12 cellular contexts compared by ENCODE assay signal in the genomic region with DNA sequence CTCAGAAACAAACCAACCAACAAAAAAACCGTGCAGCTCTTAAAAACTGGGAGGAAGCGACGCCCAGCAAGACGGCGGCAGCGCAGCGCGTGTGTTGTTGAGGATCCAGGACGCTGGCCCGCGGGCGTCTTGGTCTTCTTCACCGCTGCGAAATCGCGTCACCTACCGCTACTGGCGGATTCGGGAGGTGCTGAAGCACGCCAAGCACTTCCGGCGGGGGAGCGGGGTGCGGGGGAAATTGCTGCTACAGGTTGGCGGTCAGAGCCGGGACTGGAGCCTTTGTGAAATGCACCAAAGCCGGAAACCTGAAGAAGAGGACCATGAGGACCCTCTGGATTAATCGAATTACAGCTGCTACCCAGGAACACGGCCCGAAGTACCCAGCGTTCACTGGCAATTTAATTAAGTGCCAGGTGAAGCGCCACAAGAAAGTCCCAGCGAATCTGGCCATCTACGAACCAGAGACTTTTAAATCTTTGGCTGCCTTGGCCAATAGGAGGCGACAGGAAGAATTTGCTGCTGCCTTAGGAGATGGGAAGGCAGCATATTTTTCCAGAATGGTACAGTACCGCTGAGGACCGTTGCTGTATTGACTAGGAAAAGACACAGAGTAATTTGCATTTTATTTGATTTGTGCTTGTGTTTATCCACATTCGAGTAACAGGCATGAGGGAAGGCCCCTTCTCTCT. TPM values are rescaled to one million over a fixed set of nuclear protein-coding genes. Genes with fewer than 3 reads are reported as not detected.
DNase-seq lines count a peak whose midpoint lies in the region; ATAC-seq and TF ChIP-seq lines count a peak whose summit lies in the region.
"Had no signal": no experiment of that assay in that cellular context is flagged by ENCODE, and none has a peak within 500 bp of the region (broad histone marks: within the 10 kb centered on the region; RNA-seq: fewer than 3 reads in every experiment).

No MANE protein-coding gene starts in this region.

- H3K9me3 ChIP-seq in CD4-positive, alpha-beta memory T cell (ENCODE audit: control insufficient read depth in 1 of 2, low read length in 2 of 2), result no peaks in the 10 kb centered on the region
- no peaks in the 10 kb centered on the region for H3K9me3 ChIP-seq in psoas muscle
- H3K9me3 ChIP-seq: mucosa of descending colon had no signal

- H3K4me1 ChIP-seq in CD4-positive, alpha-beta memory T cell (ENCODE audit: insufficient read depth, low read length), result peaks cover 5% of the 10 kb centered on the region
- no peaks in the 10 kb centered on the region for H3K4me1 ChIP-seq in psoas muscle

- peak overlapping the region in 6 of 8 donors; percentile 23 to 82 (median 44) for H3K4me3 Mint-ChIP-seq in CD4-positive, alpha-beta memory T cell
- peak overlapping the region; percentile 39 for H3K4me3 Mint-ChIP-seq in natural killer cell treated with Interleukin-12 subunit alpha and Interleukin-12 subunit beta and Interleukin-15 and Interleukin-18, amount 100 ng/mL, for 72 hours
- H3K4me3 Mint-ChIP-seq: activated naive CD4-positive, alpha-beta T cell treated with anti-CD3 and anti-CD28 coated beads, Interleukin-2, amount 50 U/mL, for 24 hours had no signal

- peaks cover 0 to 2% (median 0%) of the 10 kb centered on the region in 8 donors for H3K9me3 Mint-ChIP-seq in CD4-positive, alpha-beta memory T cell
- H3K9me3 Mint-ChIP-seq in natural killer cell treated with Interleukin-12 subunit alpha and Interleukin-12 subunit beta and Interleukin-15 and Interleukin-18, amount 100 ng/mL, for 72 hours, result no peaks in the 10 kb centered on the region
- H3K9me3 Mint-ChIP-seq: activated naive CD4-positive, alpha-beta T cell treated with anti-CD3 and anti-CD28 coated beads, Interleukin-2, amount 50 U/mL, for 24 hours had no signal

- H3K27me3 Mint-ChIP-seq in CD4-positive, alpha-beta memory T cell, result no peaks in the 10 kb centered on the region
- H3K27me3 Mint-ChIP-seq in natural killer cell treated with Interleukin-12 subunit alpha and Interleukin-12 subunit beta and Interleukin-15 and Interleukin-18, amount 100 ng/mL, for 72 hours, result peaks cover 0 to 2% of the 10 kb centered on the region in 2 donors
- H3K27me3 Mint-ChIP-seq: activated naive CD4-positive, alpha-beta T cell treated with anti-CD3 and anti-CD28 coated beads, Interleukin-2, amount 50 U/mL, for 24 hours had no signal

- CTCF ChIA-PET in CD4-positive, alpha-beta memory T cell (lab: Charles Lee; ENCODE audit: partially characterized antibody), result interaction anchor here (6.6 to 6.8 kb wide), 2 partner anchors 16 to 28 kb away, joined by 26 to 65 read pairs; partner anchors contain the start of gene HLCS

- TF ChIP-seq CTCF in psoas muscle (IDR thresholded peaks at IDR 0.05), result no peak

- POLR2A ChIA-PET in CD4-positive, alpha-beta memory T cell (lab: Charles Lee; ENCODE audit: partially characterized antibody), result no interaction called here

- no peak overlapping the region for H3K27ac ChIP-seq in CD4-positive, alpha-beta memory T cell (ENCODE audit: low read depth, low read length)
- no peak overlapping the region for H3K27ac ChIP-seq in psoas muscle
- H3K27ac ChIP-seq: SK-N-MC had no signal

- H3K27me3 ChIP-seq in CD4-positive, alpha-beta memory T cell (ENCODE audit: insufficient read depth, low read length), result no peaks in the 10 kb centered on the region
- peaks cover 0 to 5% (median 4%) of the 10 kb centered on the region in 3 donors for H3K27me3 ChIP-seq in psoas muscle (ENCODE audit: insufficient read depth in 3 of 3, low read length in 2 of 3)

- peak overlapping the region in 2 of 7 donors; percentile 59 to 86 for H3K27ac Mint-ChIP-seq in CD4-positive, alpha-beta memory T cell
- H3K27ac Mint-ChIP-seq in natural killer cell treated with Interleukin-12 subunit alpha and Interleukin-12 subunit beta and Interleukin-15 and Interleukin-18, amount 100 ng/mL, for 72 hours, result peak overlapping the region in 1 of 2 donors; percentile 29
- H3K27ac Mint-ChIP-seq: activated naive CD4-positive, alpha-beta T cell treated with anti-CD3 and anti-CD28 coated beads, Interleukin-2, amount 50 U/mL, for 24 hours had no signal

- H3K36me3 ChIP-seq in CD4-positive, alpha-beta memory T cell (ENCODE audit: insufficient read depth, low read length), result no peaks in the 10 kb centered on the region
- H3K36me3 ChIP-seq in psoas muscle (ENCODE audit: insufficient read depth in 1 of 2, low read depth in 1 of 2), result no peaks in the 10 kb centered on the region

- ATAC-seq in natural killer cell treated with Interleukin-12 subunit alpha and Interleukin-12 subunit beta and Interleukin-15 and Interleukin-18, amount 100 ng/mL, for 72 hours, result no peak
- no peak for ATAC-seq in psoas muscle
- ATAC-seq: mucosa of descending colon had no signal

- in situ Hi-C loops in G401 (cut with HindIII; ENCODE audit: low sequenced_read_pairs), result no loop called here

- H3K36me3 Mint-ChIP-seq in CD4-positive, alpha-beta memory T cell, result no peaks in the 10 kb centered on the region
- H3K36me3 Mint-ChIP-seq in natural killer cell treated with Interleukin-12 subunit alpha and Interleukin-12 subunit beta and Interleukin-15 and Interleukin-18, amount 100 ng/mL, for 72 hours, result no peaks in the 10 kb centered on the region
- H3K36me3 Mint-ChIP-seq: activated naive CD4-positive, alpha-beta T cell treated with anti-CD3 and anti-CD28 coated beads, Interleukin-2, amount 50 U/mL, for 24 hours had no signal

- DNase-seq in CD4-positive, alpha-beta memory T cell, result peak in 2 of 5 donors; percentile 33 to 35
- DNase-seq in T-helper 1 cell (peak in 3 of 5 donors; percentile 11 to 54 (median 18)), ecto neural progenitor cell (ENCODE audit: low spot score) (peak; percentile 56), G401 (ENCODE audit: low spot score) (no peak), NCI-H2029 (lab: John Stamatoyannopoulos, UW) (no peak), psoas muscle (no peak), A172 (ENCODE audit: low spot score) (no peak)
- peak; percentile 71 for DNase-seq in natural killer cell treated with Interleukin-12 subunit alpha and Interleukin-12 subunit beta and Interleukin-15 and Interleukin-18, amount 100 ng/mL, for 72 hours (ENCODE audit: low spot score)
- DNase-seq: mucosa of descending colon, NCI-H2171 had no signal

- intact Hi-C loops in CD4-positive, alpha-beta memory T cell (cut with micrococcal nuclease), result no loop called here
- intact Hi-C loops in psoas muscle (cut with DNase I), result loop anchor here in 1 of 2 donors (5.0 kb wide), 1 partner anchor 78 kb away; the partner anchor contains the start of genes PIGP and TTC3

- 35 to 38% (median 37%) methylated on average over 38 of the region's 38 CpGs for WGBS in psoas muscle, 3 donors

- H3K4me3 ChIP-seq in CD4-positive, alpha-beta memory T cell (ENCODE audit: low read length in 2 of 2), result no peak overlapping the region
- H3K4me3 ChIP-seq in psoas muscle, result no peak overlapping the region
- H3K4me3 ChIP-seq: mucosa of descending colon, SK-N-MC had no signal

- H3K4me1 Mint-ChIP-seq in CD4-positive, alpha-beta memory T cell, result peaks cover 4 to 14% (median 10%) of the 10 kb centered on the region in 4 donors
- H3K4me1 Mint-ChIP-seq in natural killer cell treated with Interleukin-12 subunit alpha and Interleukin-12 subunit beta and Interleukin-15 and Interleukin-18, amount 100 ng/mL, for 72 hours (ENCODE audit: low read depth in 2 of 2), result peaks cover 5 to 6% of the 10 kb centered on the region in 2 donors

RNA-seq across cellular contexts. Expression of gene RIPPLY3, which starts 11.9 kb away (rescaled TPM):
- not detected for total RNA-seq in CD4-positive, alpha-beta memory T cell
- polyA plus RNA-seq in CD4-positive, alpha-beta memory T cell, result not detected
- total RNA-seq in natural killer cell treated with Interleukin-12 subunit alpha and Interleukin-12 subunit beta and Interleukin-15 and Interleukin-18, amount 100 ng/mL, for 72 hours, result not detected
- total RNA-seq in G401 (2014; rRNA removed; shearing (Covaris generic)), result not detected in 2 replicates
- total RNA-seq in psoas muscle, result not detected
- polyA plus RNA-seq in psoas muscle, result not detected
- 0.43 TPM in 1 of 2 replicates, not detected in the other for total RNA-seq in A172 (2014; rRNA removed; shearing (Covaris generic))
- total RNA-seq: mucosa of descending colon had no signal

RNA-seq across cellular contexts. Expression of gene HLCS, which starts 28.2 kb away (rescaled TPM):
- total RNA-seq in CD4-positive, alpha-beta memory T cell, result 10 to 100 TPM; 13.9 to 14.7 TPM
- polyA plus RNA-seq in CD4-positive, alpha-beta memory T cell, result 1 to 10 TPM; 8.3 to 8.6 TPM
- 10 to 100 TPM; 16.1 to 30.7 TPM for total RNA-seq in natural killer cell treated with Interleukin-12 subunit alpha and Interleukin-12 subunit beta and Interleukin-15 and Interleukin-18, amount 100 ng/mL, for 72 hours
- total RNA-seq in G401 (2014; rRNA removed; shearing (Covaris generic)), result 6.0 and 18.9 TPM in 2 replicates
- total RNA-seq in psoas muscle, result 10 to 100 TPM in 3 of 4 donors, 1 to 10 TPM in 1; 8.1 to 13.5 (median 11.6) TPM
- polyA plus RNA-seq in psoas muscle, result 1 to 10 TPM; 3.6 to 5.1 (median 3.7) TPM
- total RNA-seq in A172 (2014; rRNA removed; shearing (Covaris generic)), result 39.5 and 44.3 TPM in 2 replicates

Comparison
In these comparisons a context has a peak if more than half of its experiments do, and no peak if none do; other contexts are left out.
1. DNase-seq: peak in T-helper 1 cell (3 of 5), ecto neural progenitor cell (single experiment) and natural killer cell treated with Interleukin-12 subunit alpha and Interleukin-12 subunit beta and Interleukin-15 and Interleukin-18, amount 100 ng/mL, for 72 hours (single experiment); none in G401 (single experiment), NCI-H2029 (single experiment), psoas muscle (0 of 2) and A172 (single experiment).